8 cellular contexts compared by ENCODE assay signal in the genomic region with DNA sequence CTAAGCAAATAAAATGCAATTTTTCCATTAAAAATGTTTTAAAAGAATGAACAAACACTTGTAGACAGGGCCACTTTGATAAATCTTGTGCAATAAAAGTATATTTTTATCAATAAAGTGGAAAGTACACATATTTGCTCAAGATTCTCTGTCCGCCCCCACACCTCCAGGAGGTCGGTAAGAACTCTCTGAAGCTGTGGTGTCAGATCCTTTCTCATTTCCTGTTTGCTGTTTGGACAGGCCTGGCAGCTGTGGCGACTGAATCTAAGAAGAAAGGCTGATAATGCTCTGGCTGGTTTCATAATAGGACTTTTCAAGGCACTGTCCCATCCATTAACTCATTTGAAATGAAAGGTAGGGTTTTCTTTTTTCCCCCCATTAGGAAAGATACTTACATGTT. TPM values are rescaled to one million over a fixed set of nuclear protein-coding genes. Genes with fewer than 3 reads are reported as not detected.
A peak's percentile ranks its signal among the peaks of the same experiment; 100 is the strongest.
DNase-seq lines count a peak whose midpoint lies in the region; ATAC-seq and TF ChIP-seq lines count a peak whose summit lies in the region.

No MANE protein-coding gene starts in this region.

- POLR2A ChIA-PET in IMR-90 (lab: Charles Lee; ENCODE audit: unreplicated experiment): no interaction called here

- H3K36me3 ChIP-seq in IMR-90 (ENCODE audit: control insufficient read depth, insufficient read depth, low read length) (no peaks in the 10 kb centered on the region), SJCRH30 (no peaks in the 10 kb centered on the region)

- no peak overlapping the region for H3K4ac ChIP-seq in IMR-90 (ENCODE audit: low read depth, low read length)

- no peaks in the 10 kb centered on the region for H4K20me1 ChIP-seq in IMR-90 (ENCODE audit: insufficient read depth, low read length)

- no peak overlapping the region for H4K8ac ChIP-seq in IMR-90 (ENCODE audit: low read depth in 2 of 2, low read length in 2 of 2)

- in situ Hi-C loops in IMR-90 (cut with MboI; ENCODE audit: low sequenced_read_pairs): loop anchor here (10.0 kb wide), 2 partner anchors 276 to 1016 kb away; no protein-coding TSS in a partner anchor

- no TSS peak for BruUV-seq in IMR-90 (replicated peaks; lab: Mats Ljungman, UMichigan)

- DNase-seq in IMR-90 (peak; percentile 16), SJCRH30 (peak; percentile 72 to 88), left colon (peak in 1 of 2 donors; percentile 16), NCI-H524 treated with DMSO at 0.1 percent for 48 hours (lab: John Stamatoyannopoulos, UW) (no peak), hypothalamus (lab: John Stamatoyannopoulos, UW) (no peak)
- no peak for DNase-seq in activated effector memory CD4-positive, alpha-beta T cell treated with Interleukin-2 at 50 U/mL for 16 hours

- no peak overlapping the region for H3K4me2 ChIP-seq in IMR-90 (ENCODE audit: low read depth, low read length)

- dilution Hi-C loops in IMR-90 (cut with HindIII; ENCODE audit: low sequenced_read_pairs, unreplicated experiment): no loop called here

- H3K4me1 ChIP-seq in IMR-90 (ENCODE audit: control insufficient read depth, insufficient read depth, low read length) (no peaks in the 10 kb centered on the region), SJCRH30 (peaks cover 55% of the 10 kb centered on the region)

- no peaks in the 10 kb centered on the region for H3K9me3 ChIP-seq in IMR-90 (ENCODE audit: control insufficient read depth, insufficient read depth, low read length)
- no peaks in the 10 kb centered on the region for H3K9me3 ChIP-seq in SJCRH30 (replicated peaks)

- H2AK5ac ChIP-seq in IMR-90 (ENCODE audit: low read depth, low read length): no peak overlapping the region

- H3K27ac ChIP-seq in IMR-90 (ENCODE audit: insufficient read depth, low read length) (no peak overlapping the region), SJCRH30 (peak overlapping the region; percentile 52)

- no peak overlapping the region for H3K56ac ChIP-seq in IMR-90 (ENCODE audit: extremely low read depth, insufficient read depth, low read length)

- H3K18ac ChIP-seq in IMR-90 (ENCODE audit: low read depth, low read length): no peak overlapping the region

- no peaks in the 10 kb centered on the region for H3K9me1 ChIP-seq in IMR-90 (ENCODE audit: insufficient read depth, low read length)

- no CpG with 5 or more reads among the region's 3 CpGs for WGBS in IMR-90 (ENCODE audit: extremely low coverage in 2 of 2, insufficient read length in 1 of 2), 2 experiments

- no peaks in the 10 kb centered on the region for H3K79me1 ChIP-seq in IMR-90 (ENCODE audit: low read depth in 1 of 2, low read length in 2 of 2)

- H2AFZ ChIP-seq in IMR-90 (replicated peaks; ENCODE audit: low read length, poor library complexity): no peak overlapping the region

- H2BK15ac ChIP-seq in IMR-90 (ENCODE audit: low read depth, low read length): no peak overlapping the region

- intact Hi-C loops in IMR-90 (cut with micrococcal nuclease): no loop called here
- intact Hi-C loops in left colon (cut with DNase I, micrococcal nuclease): no loop called here

- peak; percentile 98 for ATAC-seq in GM18499 (IDR thresholded peaks at IDR 0.05; ENCODE audit: insufficient read depth, unreplicated experiment)
- peak; percentile 96 for ATAC-seq in GM21825 (IDR thresholded peaks at IDR 0.05; ENCODE audit: unreplicated experiment)
- no peak for ATAC-seq in IMR-90 (ENCODE audit: low read depth)
- peak; percentile 66 for ATAC-seq in left colon

- H2AK9ac ChIP-seq in IMR-90 (replicated peaks; ENCODE audit: low read depth, low read length, poor library complexity): no peak overlapping the region

- CTCF ChIA-PET in IMR-90 (lab: Yijun Ruan, JAX): no interaction called here

- no peak overlapping the region for H3K4me3 ChIP-seq in IMR-90 (ENCODE audit: insufficient read depth, low read depth, low read length)
- H3K4me3 ChIP-seq in SJCRH30: no peak overlapping the region

- no peak overlapping the region for H4K5ac ChIP-seq in IMR-90 (ENCODE audit: low read depth, low read length)

- no peak for TF ChIP-seq POLR2A in IMR-90 (IDR thresholded peaks at IDR 0.05; ENCODE audit: low read depth, low read length)

- no peak overlapping the region for H3K9ac ChIP-seq in IMR-90 (ENCODE audit: low read depth, low read length)

- H2BK120ac ChIP-seq in IMR-90 (ENCODE audit: low read depth, low read length): no peak overlapping the region

- no peak overlapping the region for H2BK20ac ChIP-seq in IMR-90 (ENCODE audit: low read depth, low read length)

- H4K91ac ChIP-seq in IMR-90 (ENCODE audit: insufficient read depth, low read depth, low read length): no peak overlapping the region

- no peak for TF ChIP-seq RAD21 in IMR-90 (IDR thresholded peaks at IDR 0.05; ENCODE audit: low read length)

- H3K14ac ChIP-seq in IMR-90 (replicated peaks; ENCODE audit: low read depth, low read length): no peak overlapping the region

- no peak overlapping the region for H3K23ac ChIP-seq in IMR-90 (ENCODE audit: low read depth, low read length)

- H3K27me3 ChIP-seq in IMR-90 (ENCODE audit: control insufficient read depth, insufficient read depth, low read length) (peaks cover 15% of the 10 kb centered on the region), SJCRH30 (no peaks in the 10 kb centered on the region)

- H2BK5ac ChIP-seq in IMR-90 (ENCODE audit: low read depth, low read length, poor library complexity, severe bottlenecking): no peak overlapping the region

- no peak for TF ChIP-seq CTCF in IMR-90 (conservative IDR thresholded peaks at IDR 0.05; ENCODE audit: low read depth, low read length)

TF ChIP-seq in IMR-90, 13 proteins besides CTCF, POLR2A, EP300 and RAD21:
- no peak for TF ChIP-seq MAFK (IDR thresholded peaks at IDR 0.05; ENCODE audit: low read depth, low read length)
- no peak for TF ChIP-seq RFX5 (IDR thresholded peaks at IDR 0.05; ENCODE audit: low read depth, low read length)
- no peak for TF ChIP-seq USF2 (IDR thresholded peaks at IDR 0.05; ENCODE audit: low read depth, low read length)
- no peak for TF ChIP-seq MAZ (IDR thresholded peaks at IDR 0.05; ENCODE audit: borderline replicate concordance, low read depth, low read length)
- no peak for TF ChIP-seq CEBPB (IDR thresholded peaks at IDR 0.05; ENCODE audit: low read depth, low read length)
- TF ChIP-seq, protein P1, sequence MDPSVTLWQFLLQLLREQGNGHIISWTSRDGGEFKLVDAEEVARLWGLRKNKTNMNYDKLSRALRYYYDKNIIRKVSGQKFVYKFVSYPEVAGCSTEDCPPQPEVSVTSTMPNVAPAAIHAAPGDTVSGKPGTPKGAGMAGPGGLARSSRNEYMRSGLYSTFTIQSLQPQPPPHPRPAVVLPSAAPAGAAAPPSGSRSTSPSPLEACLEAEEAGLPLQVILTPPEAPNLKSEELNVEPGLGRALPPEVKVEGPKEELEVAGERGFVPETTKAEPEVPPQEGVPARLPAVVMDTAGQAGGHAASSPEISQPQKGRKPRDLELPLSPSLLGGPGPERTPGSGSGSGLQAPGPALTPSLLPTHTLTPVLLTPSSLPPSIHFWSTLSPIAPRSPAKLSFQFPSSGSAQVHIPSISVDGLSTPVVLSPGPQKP (IDR thresholded peaks at IDR 0.05; ENCODE audit: borderline replicate concordance, low read depth, low read length): no peak
- TF ChIP-seq MXI1 (IDR thresholded peaks at IDR 0.05; ENCODE audit: borderline replicate concordance, low read depth, low read length): no peak
- TF ChIP-seq NFE2L2 (IDR thresholded peaks at IDR 0.05; ENCODE audit: low read depth, low read length): no peak
- no peak for TF ChIP-seq RCOR1 (IDR thresholded peaks at IDR 0.05; ENCODE audit: insufficient replicate concordance, low read length)
- TF ChIP-seq FOS (IDR thresholded peaks at IDR 0.05; ENCODE audit: low read depth, low read length): no peak
- TF ChIP-seq SMC3 (IDR thresholded peaks at IDR 0.05; ENCODE audit: low read depth, low read length): no peak
- TF ChIP-seq CHD1 (IDR thresholded peaks at IDR 0.05; ENCODE audit: low read depth, low read length): no peak
- TF ChIP-seq BHLHE40 (IDR thresholded peaks at IDR 0.05; ENCODE audit: low read depth, low read length): no peak

RNA-seq across cellular contexts. Expression of gene ASB4, which starts 15.3 kb away (rescaled TPM):
- total RNA-seq in IMR-90 (2012; rRNA removed) (not detected in 2 replicates), left colon (under 1 TPM; 0.40 to 0.56 TPM)
- polyA plus RNA-seq in IMR-90 (2012; rRNA removed): not detected in 2 replicates
- polyA plus RNA-seq in IMR-90 (2012; cell fraction: cytosol; rRNA removed): not detected in 2 replicates
- not detected in 2 replicates for polyA plus RNA-seq in IMR-90 (2012; cell fraction: nucleus; rRNA removed; ENCODE audit: low replicate concordance)
- total RNA-seq in SJCRH30 (2014; rRNA removed; shearing (Covaris generic)): 0.08 and 0.15 TPM in 2 replicates

RNA-seq across cellular contexts. Expression of gene PON2, which starts 35.6 kb away (rescaled TPM):
- total RNA-seq in IMR-90 (2012; rRNA removed): 36.2 and 49.7 TPM in 2 replicates
- 52.3 and 65.7 TPM in 2 replicates for polyA plus RNA-seq in IMR-90 (2012; rRNA removed)
- 20.8 and 27.6 TPM in 2 replicates for polyA plus RNA-seq in IMR-90 (2012; cell fraction: cytosol; rRNA removed)
- polyA plus RNA-seq in IMR-90 (2012; cell fraction: nucleus; rRNA removed; ENCODE audit: low replicate concordance): 23.0 and 92.4 TPM in 2 replicates
- total RNA-seq in SJCRH30 (2014; rRNA removed; shearing (Covaris generic)): 117 and 142 TPM in 2 replicates
- total RNA-seq in left colon: 100 to 1,000 TPM; 106 to 181 TPM

Comparison
In these comparisons a context has a peak if more than half of its experiments do, and no peak if none do; other contexts are left out.
1. DNase-seq: peak in IMR-90 (single experiment) and SJCRH30 (2 of 2); none in activated effector memory CD4-positive, alpha-beta T cell treated with Interleukin-2 at 50 U/mL for 16 hours (single experiment), NCI-H524 treated with DMSO at 0.1 percent for 48 hours (single experiment) and hypothalamus (0 of 51).